Comparison of ENCODE assay signal across 33 cellular contexts in genomic region chr1:74057719-74058118, GRCh38.
DNase-seq lines count a peak whose midpoint lies in the region; ATAC-seq, FAIRE-seq and TF ChIP-seq lines count a peak whose summit lies in the region.
"Had no signal": no experiment of that assay in that cellular context is flagged by ENCODE, and none has a peak within 500 bp of the region (broad histone marks: within the 10 kb centered on the region; RNA-seq: fewer than 3 reads in every experiment).

No MANE protein-coding gene starts in this region.

- no peak for TF ChIP-seq POLR2A in HepG2 (IDR thresholded peaks at IDR 0.05; ENCODE audit: insufficient read depth in 1 of 2, low read depth in 2 of 2, low read length in 2 of 2)
- TF ChIP-seq POLR2A in right lobe of liver (IDR thresholded peaks at IDR 0.05): no peak
- TF ChIP-seq POLR2A in IMR-90 (IDR thresholded peaks at IDR 0.05; ENCODE audit: low read depth, low read length): no peak
- TF ChIP-seq POLR2A in K562 (conservative IDR thresholded peaks at IDR 0.05): no peak

- in situ Hi-C loops in HepG2 (cut with HindIII; ENCODE audit: extremely low pct_ligation_motif_present, low pct_unique_long_range_greater_than_20kb) (no loop called here), IMR-90 (cut with MboI; ENCODE audit: low sequenced_read_pairs) (no loop called here), K562 (cut with MboI) (no loop called here)

- no peak for TF ChIP-seq CTCF in HepG2 (CRISPR knock-in tag; IDR thresholded peaks at IDR 0.05)
- TF ChIP-seq CTCF in right lobe of liver (IDR thresholded peaks at IDR 0.05): no peak
- no peak for TF ChIP-seq CTCF in IMR-90 (conservative IDR thresholded peaks at IDR 0.05; ENCODE audit: low read depth, low read length)
- no peak for TF ChIP-seq CTCF in K562 (IDR thresholded peaks at IDR 0.05 in 2 of 3, conservative IDR thresholded peaks at IDR 0.05 in 1 of 3; ENCODE audit: insufficient read depth in 2 of 3, low read depth in 1 of 3, low read length in 3 of 3)
- TF ChIP-seq CTCF in SK-N-SH (IDR thresholded peaks at IDR 0.05): no peak

- H3K9me2 ChIP-seq in SK-N-SH: no peaks in the 10 kb centered on the region

- H3K9me1 ChIP-seq in IMR-90 (ENCODE audit: insufficient read depth, low read length) (no peaks in the 10 kb centered on the region), K562 (ENCODE audit: control insufficient read depth, insufficient read depth, low read length) (no peaks in the 10 kb centered on the region)

- H3K4me2 ChIP-seq in HepG2 (ENCODE audit: low read depth, low read length) (no peak overlapping the region), IMR-90 (ENCODE audit: low read depth, low read length) (no peak overlapping the region), K562 (ENCODE audit: insufficient read depth, low read length) (no peak overlapping the region), SK-N-SH (no peak overlapping the region)
- H3K4me2 ChIP-seq: A549; BLaER1; BLaER1 treated with 17β-estradiol and CSF1 and Interleukin-3, amounts not matched to agents 10 nM and 100 nM had no signal

- H3K23ac ChIP-seq in IMR-90 (ENCODE audit: low read depth, low read length): no peak overlapping the region

- H3K14ac ChIP-seq in IMR-90 (replicated peaks; ENCODE audit: low read depth, low read length): no peak overlapping the region

- H3K9ac ChIP-seq in HepG2 (ENCODE audit: insufficient read depth, low read depth, low read length): no peak overlapping the region
- H3K9ac ChIP-seq in IMR-90 (ENCODE audit: low read depth, low read length): no peak overlapping the region
- no peak overlapping the region for H3K9ac ChIP-seq in K562 (ENCODE audit: insufficient read depth in 1 of 2, low read depth in 2 of 2, low read length in 2 of 2)
- H3K9ac ChIP-seq in SK-N-SH: no peak overlapping the region
- H3K9ac ChIP-seq: BLaER1; BLaER1 treated with 17β-estradiol and CSF1 and Interleukin-3, amounts not matched to agents 10 nM and 100 nM had no signal

- H3K27me3 ChIP-seq in HepG2 (ENCODE audit: control insufficient read depth in 1 of 2, insufficient read depth in 2 of 2, low read length in 2 of 2): no peaks in the 10 kb centered on the region
- no peaks in the 10 kb centered on the region for H3K27me3 ChIP-seq in right lobe of liver
- no peaks in the 10 kb centered on the region for H3K27me3 ChIP-seq in IMR-90 (ENCODE audit: control insufficient read depth, insufficient read depth, low read length)
- H3K27me3 ChIP-seq in K562 (ENCODE audit: control insufficient read depth in 2 of 2, insufficient read depth in 2 of 2, low read length in 2 of 2): no peaks in the 10 kb centered on the region
- H3K27me3 ChIP-seq in SK-N-SH (ENCODE audit: insufficient read depth): no peaks in the 10 kb centered on the region
- H3K27me3 ChIP-seq: BE2C; BLaER1; BLaER1 treated with 17β-estradiol and CSF1 and Interleukin-3, amounts not matched to agents 10 nM and 100 nM had no signal

- H3K4me1 ChIP-seq in HepG2 (ENCODE audit: insufficient read depth, low read length): no peaks in the 10 kb centered on the region
- H3K4me1 ChIP-seq in right lobe of liver: no peaks in the 10 kb centered on the region
- H3K4me1 ChIP-seq in IMR-90 (ENCODE audit: control insufficient read depth, insufficient read depth, low read length): no peaks in the 10 kb centered on the region
- no peaks in the 10 kb centered on the region for H3K4me1 ChIP-seq in K562 (replicated peaks in 1 of 2; ENCODE audit: control insufficient read depth in 2 of 2, insufficient read depth in 2 of 2, low read length in 2 of 2)
- H3K4me1 ChIP-seq in SK-N-SH (ENCODE audit: control insufficient read depth in 1 of 2, insufficient read depth in 2 of 2, low read depth in 1 of 2, low read length in 1 of 2): no peaks in the 10 kb centered on the region
- H3K4me1 ChIP-seq: A549; BE2C; BLaER1; BLaER1 treated with 17β-estradiol and CSF1 and Interleukin-3, amounts not matched to agents 10 nM and 100 nM; Caco-2 had no signal

- intact Hi-C loops in HepG2 (cut with micrococcal nuclease; ENCODE audit: unreplicated experiment) (no loop called here), right lobe of liver (cut with DNase I) (no loop called here), IMR-90 (cut with micrococcal nuclease) (no loop called here), K562 (cut with micrococcal nuclease) (no loop called here)

- TF ChIP-seq EP300 in HepG2 (IDR thresholded peaks at IDR 0.05; ENCODE audit: low read depth in 2 of 2, low read length in 2 of 2) (no peak), HepG2 (CRISPR knock-in tag; IDR thresholded peaks at IDR 0.05; ENCODE audit: borderline replicate concordance) (no peak), K562 (IDR thresholded peaks at IDR 0.05; ENCODE audit: low read length) (no peak), SK-N-SH (IDR thresholded peaks at IDR 0.05; ENCODE audit: borderline replicate concordance in 1 of 2, low read depth in 1 of 2, low read length in 1 of 2) (no peak)

- H2AFZ ChIP-seq in HepG2 (ENCODE audit: low read length): no peak overlapping the region
- H2AFZ ChIP-seq in IMR-90 (replicated peaks; ENCODE audit: low read length, poor library complexity): no peak overlapping the region
- no peak overlapping the region for H2AFZ ChIP-seq in K562 (ENCODE audit: low read depth, low read length)
- no peak overlapping the region for H2AFZ ChIP-seq in SK-N-SH (ENCODE audit: low read depth)

- H4K20me1 ChIP-seq in HepG2 (ENCODE audit: insufficient read depth, low read length): no peaks in the 10 kb centered on the region
- no peaks in the 10 kb centered on the region for H4K20me1 ChIP-seq in IMR-90 (ENCODE audit: insufficient read depth, low read length)
- H4K20me1 ChIP-seq in K562 (replicated peaks; ENCODE audit: control insufficient read depth, insufficient read depth, low read length): no peaks in the 10 kb centered on the region
- no peaks in the 10 kb centered on the region for H4K20me1 ChIP-seq in SK-N-SH (ENCODE audit: insufficient read depth)
- H4K20me1 ChIP-seq: BLaER1; BLaER1 treated with 17β-estradiol and CSF1 and Interleukin-3, amounts not matched to agents 10 nM and 100 nM had no signal

- H3K36me3 ChIP-seq in HepG2 (replicated peaks in 1 of 2; ENCODE audit: control insufficient read depth in 1 of 2, insufficient read depth in 2 of 2, low read length in 2 of 2): no peaks in the 10 kb centered on the region
- H3K36me3 ChIP-seq in right lobe of liver: no peaks in the 10 kb centered on the region
- H3K36me3 ChIP-seq in IMR-90 (ENCODE audit: control insufficient read depth, insufficient read depth, low read length): no peaks in the 10 kb centered on the region
- no peaks in the 10 kb centered on the region for H3K36me3 ChIP-seq in K562 (ENCODE audit: control insufficient read depth, insufficient read depth, low read length)
- no peaks in the 10 kb centered on the region for H3K36me3 ChIP-seq in SK-N-SH (replicated peaks in 1 of 2; ENCODE audit: control insufficient read depth in 1 of 2, insufficient read depth in 2 of 2, low read length in 1 of 2)
- H3K36me3 ChIP-seq: BE2C; BLaER1; BLaER1 treated with 17β-estradiol and CSF1 and Interleukin-3, amounts not matched to agents 10 nM and 100 nM had no signal

- no peak overlapping the region for H4K5ac ChIP-seq in IMR-90 (ENCODE audit: low read depth, low read length)

- BruUV-seq in HepG2 (replicated peaks; lab: Mats Ljungman, UMichigan): no TSS peak
- no TSS peak for BruUV-seq in IMR-90 (replicated peaks; lab: Mats Ljungman, UMichigan)
- BruUV-seq in K562 (replicated peaks; lab: Mats Ljungman, UMichigan): no TSS peak

- H2BK15ac ChIP-seq in IMR-90 (ENCODE audit: low read depth, low read length): no peak overlapping the region

- CTCF ChIA-PET in HepG2 (lab: Yijun Ruan, JAX; ENCODE audit: low intra/inter-chr PET ratio, low total read pairs): no interaction called here
- CTCF ChIA-PET in IMR-90 (lab: Yijun Ruan, JAX): no interaction called here
- CTCF ChIA-PET in K562 (lab: Yijun Ruan, JAX; ENCODE audit: low intra/inter-chr PET ratio): no interaction called here
- CTCF ChIA-PET in SK-N-SH (lab: Yijun Ruan, JAX): interaction anchor here (0.6 kb wide), 1 partner anchor 805 kb away, joined by 3 read pairs; no protein-coding TSS in a partner anchor

- H4K8ac ChIP-seq in IMR-90 (ENCODE audit: low read depth in 2 of 2, low read length in 2 of 2): no peak overlapping the region

- TF ChIP-seq RAD21 in HepG2 (CRISPR knock-in tag; IDR thresholded peaks at IDR 0.05) (no peak), IMR-90 (IDR thresholded peaks at IDR 0.05; ENCODE audit: low read length) (no peak), K562 (CRISPR knock-in tag; conservative IDR thresholded peaks at IDR 0.05 in 1 of 2, IDR thresholded peaks at IDR 0.05 in 1 of 2) (no peak), SK-N-SH (IDR thresholded peaks at IDR 0.05; ENCODE audit: low read length) (no peak)

- H3K18ac ChIP-seq in IMR-90 (ENCODE audit: low read depth, low read length): no peak overlapping the region

- H2BK120ac ChIP-seq in IMR-90 (ENCODE audit: low read depth, low read length): no peak overlapping the region

- POLR2A ChIA-PET in HepG2 (lab: Yijun Ruan, JAX) (no interaction called here), IMR-90 (lab: Charles Lee; ENCODE audit: unreplicated experiment) (no interaction called here), K562 (lab: Yijun Ruan, JAX) (no interaction called here), SK-N-SH (lab: Yijun Ruan, JAX) (no interaction called here)

- no peak overlapping the region for H2AK5ac ChIP-seq in IMR-90 (ENCODE audit: low read depth, low read length)

- no peak overlapping the region for H3K4ac ChIP-seq in IMR-90 (ENCODE audit: low read depth, low read length)

- H3K79me2 ChIP-seq in HepG2 (ENCODE audit: insufficient read depth, low read length) (no peaks in the 10 kb centered on the region), K562 (ENCODE audit: control insufficient read depth, insufficient read depth, low read length) (no peaks in the 10 kb centered on the region), SK-N-SH (ENCODE audit: insufficient read depth) (no peaks in the 10 kb centered on the region)

- no peak overlapping the region for H3K56ac ChIP-seq in IMR-90 (ENCODE audit: extremely low read depth, insufficient read depth, low read length)

- no peak overlapping the region for H2AK9ac ChIP-seq in IMR-90 (replicated peaks; ENCODE audit: low read depth, low read length, poor library complexity)

- H4K91ac ChIP-seq in IMR-90 (ENCODE audit: insufficient read depth, low read depth, low read length): no peak overlapping the region

- ATAC-seq in HepG2: no peak
- no peak for ATAC-seq in right lobe of liver
- ATAC-seq in IMR-90 (ENCODE audit: low read depth): no peak
- ATAC-seq in K562: no peak
- no peak for ATAC-seq in HG03460 (IDR thresholded peaks at IDR 0.05; ENCODE audit: unreplicated experiment)
- ATAC-seq: A549; CD8-positive, alpha-beta T cell had no signal

- H3F3A ChIP-seq in SK-N-SH (replicated peaks; ENCODE audit: insufficient read depth): no peaks in the 10 kb centered on the region

- DNase-seq in HepG2 (ENCODE audit: low spot score) (no peak), right lobe of liver (no peak), IMR-90 (no peak), K562 (ENCODE audit: extremely low read depth in 1 of 4, low spot score in 3 of 4) (no peak), SK-N-SH (no peak)
- DNase-seq: 8988T; ACHN; AML-193; BE2C; C1 segment of cervical spinal cord; Caco-2; Calu3; CD4-positive, alpha-beta memory T cell; CD4-positive, alpha-beta T cell; CD4-positive, CD25-positive, alpha-beta regulatory T cell; CD8-positive, alpha-beta memory T cell; CD8-positive, alpha-beta T cell; COR-L47; DMS 273 treated with DMSO at 0.1 percent for 48 hours; DMS153; DMS53; DMS79; DMS79 treated with DMSO at 0.1 percent for 48 hours; DND-41; EL had no signal

- no peaks in the 10 kb centered on the region for H3K79me1 ChIP-seq in IMR-90 (ENCODE audit: low read depth in 1 of 2, low read length in 2 of 2)

- H2BK5ac ChIP-seq in IMR-90 (ENCODE audit: low read depth, low read length, poor library complexity, severe bottlenecking): no peak overlapping the region

- dilution Hi-C loops in IMR-90 (cut with HindIII; ENCODE audit: low sequenced_read_pairs, unreplicated experiment): no loop called here

- no peak overlapping the region for H2BK20ac ChIP-seq in IMR-90 (ENCODE audit: low read depth, low read length)

- H3K27ac ChIP-seq in HepG2 (ENCODE audit: extremely low read length, insufficient read depth, low read length) (no peak overlapping the region), right lobe of liver (no peak overlapping the region), IMR-90 (ENCODE audit: insufficient read depth, low read length) (no peak overlapping the region), K562 (ENCODE audit: extremely low read depth, low read depth, low read length) (no peak overlapping the region), SK-N-SH (ENCODE audit: low read depth in 2 of 2, low read length in 1 of 2) (no peak overlapping the region)
- H3K27ac ChIP-seq: 22Rv1; A549; BLaER1; BLaER1 treated with 17β-estradiol and CSF1 and Interleukin-3, amounts not matched to agents 10 nM and 100 nM; C4-2B had no signal

- H3K4me3 ChIP-seq in HepG2 (replicated peaks in 1 of 3; ENCODE audit: insufficient read depth in 1 of 3, low read depth in 2 of 3, low read length in 3 of 3): no peak overlapping the region
- H3K4me3 ChIP-seq in right lobe of liver: no peak overlapping the region
- H3K4me3 ChIP-seq in IMR-90 (ENCODE audit: insufficient read depth, low read depth, low read length): no peak overlapping the region
- H3K4me3 ChIP-seq in K562: no peak overlapping the region
- no peak overlapping the region for H3K4me3 ChIP-seq in SK-N-SH (ENCODE audit: low read depth in 2 of 2, low read length in 1 of 2)
- H3K4me3 ChIP-seq: A549; BLaER1; BLaER1 treated with 17β-estradiol and CSF1 and Interleukin-3, amounts not matched to agents 10 nM and 100 nM had no signal

- H3K9me3 ChIP-seq in HepG2 (ENCODE audit: low read length) (peaks cover 19% of the 10 kb centered on the region), right lobe of liver (no peaks in the 10 kb centered on the region), IMR-90 (ENCODE audit: control insufficient read depth, insufficient read depth, low read length) (no peaks in the 10 kb centered on the region), K562 (replicated peaks; ENCODE audit: control insufficient read depth, insufficient read depth, low read depth, low read length) (no peaks in the 10 kb centered on the region; the same call in 1 of the 2 replicates), SK-N-SH (no peaks in the 10 kb centered on the region)
- H3K9me3 ChIP-seq: A549; BE2C; BLaER1; BLaER1 treated with 17β-estradiol and CSF1 and Interleukin-3, amounts not matched to agents 10 nM and 100 nM; Caco-2 had no signal

- no peak for FAIRE-seq in HepG2 (lab: Jason Lieb, UNC)
- no peak for FAIRE-seq in K562 (lab: Jason Lieb, UNC)
- FAIRE-seq: A204.1, A549, D721Med had no signal

Comparison
In these comparisons a context has a peak if more than half of its experiments do, and no peak if none do; other contexts are left out.
1. Of the 241 proteins assayed by ChIP-seq in both HepG2 and K562: peak only in HepG2: MAFF and MAFK; only in K562: MAFG; in both: none; in neither: 238.